Comparison of ENCODE assay signal across 11 cellular contexts in the genomic region with DNA sequence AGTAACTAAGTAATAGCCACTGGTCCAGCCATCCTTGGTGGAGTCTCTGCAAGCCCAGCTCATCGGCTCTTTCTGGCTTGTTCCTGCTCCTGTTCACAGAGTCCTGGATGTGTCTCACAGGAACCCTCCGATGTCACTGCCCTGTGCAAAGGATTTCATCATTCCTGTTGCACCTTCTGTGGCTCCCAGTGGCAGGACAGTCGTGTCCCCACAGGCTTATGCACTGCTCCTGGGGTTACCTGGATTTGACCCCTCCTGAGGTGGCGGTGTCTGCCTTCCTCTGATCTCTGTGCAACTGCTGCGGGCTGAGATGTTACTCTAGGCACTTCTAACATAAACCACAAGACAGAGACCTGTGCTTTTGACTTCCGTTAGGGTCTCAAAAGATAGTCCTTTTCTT. TPM values are rescaled to one million over a fixed set of nuclear protein-coding genes. Genes with fewer than 3 reads are reported as not detected.
A peak's percentile ranks its signal among the peaks of the same experiment; 100 is the strongest.
DNase-seq lines count a peak whose midpoint lies in the region; ATAC-seq and TF ChIP-seq lines count a peak whose summit lies in the region.
"Had no signal": no experiment of that assay in that cellular context is flagged by ENCODE, and none has a peak within 500 bp of the region (broad histone marks: within the 10 kb centered on the region; RNA-seq: fewer than 3 reads in every experiment).

No MANE protein-coding gene starts in this region.

- no peaks in the 10 kb centered on the region for H3K9me3 ChIP-seq in CD8-positive, alpha-beta T cell (ENCODE audit: low read length)

- H3K27ac Mint-ChIP-seq in CD8-positive, alpha-beta T cell: peak overlapping the region; percentile 91
- H3K27ac Mint-ChIP-seq in central memory CD8-positive, alpha-beta T cell (ENCODE audit: low read depth): peak overlapping the region; percentile 39

- peak; percentile 81 for ATAC-seq in CD8-positive, alpha-beta T cell
- peak; percentile 67 for ATAC-seq in GM19467 (IDR thresholded peaks at IDR 0.05; ENCODE audit: unreplicated experiment)
- peak; percentile 68 for ATAC-seq in HG03520 (IDR thresholded peaks at IDR 0.05; ENCODE audit: unreplicated experiment)
- ATAC-seq in central memory CD8-positive, alpha-beta T cell (replicated peaks; ENCODE audit: extremely low read depth, poor library complexity, severe bottlenecking): peak; percentile 86

- DNase-seq in CD8-positive, alpha-beta T cell: peak in 6 of 7 experiments; percentile 28 to 78 (median 63)
- DNase-seq in central memory CD8-positive, alpha-beta T cell (ENCODE audit: low spot score in 2 of 2): peak; percentile 36 to 50
- DNase-seq in GM10266 (ENCODE audit: extremely low spot score) (no peak), germinal center (ENCODE audit: low spot score) (no peak), coronary artery (ENCODE audit: low spot score) (no peak), 8988T (no peak)
- DNase-seq: NCI-H2227 treated with DMSO at 0.1 percent for 48 hours had no signal

- POLR2A ChIA-PET in CD8-positive, alpha-beta T cell (lab: Charles Lee): interaction anchor here (0.8 to 2.7 kb wide), 8 partner anchors 8 to 34 kb away, joined by 3 to 15 read pairs (median 4); a partner anchor contains a TSS

- H3K4me3 Mint-ChIP-seq in CD8-positive, alpha-beta T cell: peak overlapping the region; percentile 72
- H3K4me3 Mint-ChIP-seq in central memory CD8-positive, alpha-beta T cell: peak overlapping the region; percentile 60

- no peaks in the 10 kb centered on the region for H3K36me3 ChIP-seq in CD8-positive, alpha-beta T cell (ENCODE audit: insufficient read depth, low read length)

- TF ChIP-seq CTCF in CD8-positive, alpha-beta T cell (IDR thresholded peaks at IDR 0.05): no peak
- TF ChIP-seq CTCF in GM10266 (IDR thresholded peaks at IDR 0.05; ENCODE audit: control insufficient read depth, insufficient read depth, low read depth, missing control alignments) (no peak), coronary artery (IDR thresholded peaks at IDR 0.05) (no peak)

- H3K27me3 Mint-ChIP-seq in CD8-positive, alpha-beta T cell (ENCODE audit: low read depth): no peaks in the 10 kb centered on the region
- H3K27me3 Mint-ChIP-seq in central memory CD8-positive, alpha-beta T cell: no peaks in the 10 kb centered on the region

- CTCF ChIA-PET in CD8-positive, alpha-beta T cell (lab: Charles Lee): interaction anchor here (0.6 to 1.7 kb wide), 7 partner anchors 10 to 258 kb away, joined by 3 to 4 read pairs (median 3); no protein-coding TSS in a partner anchor

- no peaks in the 10 kb centered on the region for H3K27me3 ChIP-seq in CD8-positive, alpha-beta T cell (ENCODE audit: insufficient read depth, low read length)

- peak overlapping the region; percentile 7 for H3K4me3 ChIP-seq in CD8-positive, alpha-beta T cell (ENCODE audit: low read depth, low read length)
- H3K4me3 ChIP-seq in coronary artery: no peak overlapping the region
- H3K4me3 ChIP-seq: lung had no signal

- H3K36me3 Mint-ChIP-seq in CD8-positive, alpha-beta T cell: peaks cover 36% of the 10 kb centered on the region
- H3K36me3 Mint-ChIP-seq in central memory CD8-positive, alpha-beta T cell (ENCODE audit: insufficient read depth): peaks cover 14% of the 10 kb centered on the region

- no peaks in the 10 kb centered on the region for H3K9me3 Mint-ChIP-seq in CD8-positive, alpha-beta T cell
- H3K9me3 Mint-ChIP-seq in central memory CD8-positive, alpha-beta T cell: no peaks in the 10 kb centered on the region

- peaks cover 89% of the 10 kb centered on the region for H3K4me1 Mint-ChIP-seq in CD8-positive, alpha-beta T cell (ENCODE audit: low read depth)
- H3K4me1 Mint-ChIP-seq in central memory CD8-positive, alpha-beta T cell: peaks cover 87% of the 10 kb centered on the region

- peaks cover 94% of the 10 kb centered on the region for H3K4me1 ChIP-seq in CD8-positive, alpha-beta T cell (ENCODE audit: insufficient read depth, low read length)

- intact Hi-C loops in CD8-positive, alpha-beta T cell (cut with DNase I, micrococcal nuclease): loop anchor here in 1 of 2 experiments (1.0 to 5.0 kb wide), 4 partner anchors 19 to 34 kb away; a partner anchor contains a TSS

- H3K27ac ChIP-seq in CD8-positive, alpha-beta T cell (ENCODE audit: low read depth, low read length): peak overlapping the region; percentile 6
- no peak overlapping the region for H3K27ac ChIP-seq in coronary artery

RNA-seq across cellular contexts. Expression of a gene that starts 30.6 kb away (rescaled TPM):
- total RNA-seq in CD8-positive, alpha-beta T cell: 10 to 100 TPM; 36.4 to 36.8 TPM
- total RNA-seq: bronchial epithelial cell had no signal

Comparison
In these comparisons a context has a peak if more than half of its experiments do, and no peak if none do; other contexts are left out.
1. DNase-seq: peak in CD8-positive, alpha-beta T cell (6 of 7) and central memory CD8-positive, alpha-beta T cell (2 of 2); none in GM10266 (single experiment), germinal center (single experiment), coronary artery (single experiment) and 8988T (single experiment).
2. Peak in every context shown above with its lines, with median percentiles within 50 percentile points of each other: ATAC-seq.